ENCODE assay signal across 1 cellular context in genomic region chr4:127975121-127975770, GRCh38.
TF ChIP-seq lines count a peak whose summit lies in the region.

No MANE protein-coding gene starts in this region.

TF ChIP-seq in A549, 52 proteins besides CTCF, POLR2A, EP300 and RAD21 (continued from another document):
- TF ChIP-seq GATA3 (IDR thresholded peaks at IDR 0.05; ENCODE audit: borderline replicate concordance) (peak; percentile 37; the same call in 1 of the 2 replicates), CEBPB (IDR thresholded peaks at IDR 0.05) (peak; percentile 95 to 96), POLR2AphosphoS2 (conservative IDR thresholded peaks at IDR 0.05; ENCODE audit: low read length) (no peak), SMC3 (IDR thresholded peaks at IDR 0.05) (no peak), JUNB (IDR thresholded peaks at IDR 0.05) (peak; percentile 87)
TF ChIP-seq in A549: peak in this region for 6.
